ENCODE assay signal across 6 cellular contexts in genomic region chr18:51734576-51734975, GRCh38.
"Had no signal": no experiment of that assay in that cellular context is flagged by ENCODE, and none has a peak within 500 bp of the region (broad histone marks: within the 10 kb centered on the region; RNA-seq: fewer than 3 reads in every experiment).

No MANE protein-coding gene starts in this region.

- DNase-seq: H9, HCEC 1CT, IMR-90, KG1 had no signal

- ATAC-seq: GM23338, K562 had no signal
